ENCODE assay signal across 9 cellular contexts in the genomic region with DNA sequence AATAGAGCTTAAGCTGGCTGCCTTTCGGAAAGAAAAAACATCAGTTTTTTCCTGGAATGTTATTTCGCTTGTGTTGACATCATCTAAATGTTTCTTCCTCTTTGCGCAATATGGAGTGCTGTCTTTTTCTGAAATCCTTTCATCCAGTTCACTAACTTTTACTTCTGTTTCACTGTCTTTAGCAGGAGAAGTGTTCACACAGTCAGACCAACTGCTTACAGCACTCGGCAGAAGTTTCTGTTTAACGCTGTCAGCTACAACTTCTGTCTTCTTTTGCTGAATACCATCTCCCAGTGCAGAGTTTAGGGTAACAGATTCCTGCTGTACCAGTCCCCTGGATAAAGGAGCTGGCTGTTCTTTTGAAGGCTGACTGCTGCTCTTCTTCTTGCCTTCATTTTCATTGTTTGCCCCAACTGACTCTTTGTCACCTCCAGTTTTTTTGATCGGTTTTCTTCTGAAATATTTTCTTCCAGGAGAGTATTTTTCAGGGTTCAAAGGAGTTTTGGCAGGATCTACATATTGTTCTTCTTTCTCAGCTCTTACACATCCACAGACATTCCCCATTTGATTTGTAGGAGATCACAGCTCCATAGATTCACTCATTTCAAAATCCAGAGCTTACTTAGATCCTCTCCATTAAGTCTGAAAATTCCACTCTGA. TPM values are rescaled to one million over a fixed set of nuclear protein-coding genes. Genes with fewer than 3 reads are reported as not detected.
DNase-seq lines count a peak whose midpoint lies in the region; ATAC-seq and TF ChIP-seq lines count a peak whose summit lies in the region.
"Had no signal": no experiment of that assay in that cellular context is flagged by ENCODE, and none has a peak within 500 bp of the region (broad histone marks: within the 10 kb centered on the region; RNA-seq: fewer than 3 reads in every experiment).

No MANE protein-coding gene starts in this region.

- peak overlapping the region; percentile 4; the same call in 1 of the 2 replicates for H3K4me2 ChIP-seq in OCI-LY3 (ENCODE audit: low read length)

- H3K9me3 Mint-ChIP-seq in nephron = no peaks in the 10 kb centered on the region

- ATAC-seq in GM18909 (IDR thresholded peaks at IDR 0.05; ENCODE audit: poor library complexity, unreplicated experiment) = no peak
- ATAC-seq in HG02938 (IDR thresholded peaks at IDR 0.05; ENCODE audit: unreplicated experiment) = no peak
- no peak for ATAC-seq in GM18519 (IDR thresholded peaks at IDR 0.05; ENCODE audit: low FRiP score, unreplicated experiment)

- TF ChIP-seq CTCF in AG04450 (IDR thresholded peaks at IDR 0.05; ENCODE audit: low read depth, low read length) (no peak), OCI-LY3 (IDR thresholded peaks at IDR 0.05; ENCODE audit: low read depth, low read length) (no peak), nephron (IDR thresholded peaks at IDR 0.05; ENCODE audit: unreplicated experiment in 3 of 3) (no peak)

- H3K4me1 Mint-ChIP-seq in nephron = peaks cover 16% of the 10 kb centered on the region

- WGBS in esophagus, 2 donors = 62 to 65% methylated on average over 6 of the region's 6 CpGs

- no peak overlapping the region for H3K9ac ChIP-seq in OCI-LY3 (ENCODE audit: low read length)

- H3K36me3 ChIP-seq in OCI-LY3 (replicated peaks; ENCODE audit: low read depth, low read length) = no peaks in the 10 kb centered on the region
- H3K36me3 ChIP-seq in esophagus (ENCODE audit: control insufficient read depth in 2 of 2, insufficient read depth in 2 of 2, low read length in 1 of 2) = no peaks in the 10 kb centered on the region

- no peaks in the 10 kb centered on the region for H3K79me2 ChIP-seq in OCI-LY3 (ENCODE audit: low read length)

- CTCF ChIA-PET in AG04450 (lab: Charles Lee) = interaction anchor here (1.0 to 6.3 kb wide), 3 partner anchors 56 to 210 kb away, joined by 4 to 37 read pairs (median 6); no protein-coding TSS in a partner anchor

- H3K27me3 ChIP-seq in AG04450 (ENCODE audit: control insufficient read depth, insufficient read depth, low read length) (no peaks in the 10 kb centered on the region), OCI-LY3 (ENCODE audit: low read depth, low read length) (no peaks in the 10 kb centered on the region), esophagus (ENCODE audit: control insufficient read depth in 1 of 2, insufficient read depth in 2 of 2, low read length in 2 of 2) (no peaks in the 10 kb centered on the region)

- DNase-seq in AG04450 (ENCODE audit: low read depth, low spot score) (no peak), amniotic stem cell (lab: John Stamatoyannopoulos, UW) (no peak)
- DNase-seq: DND-41 had no signal

- H4K20me1 ChIP-seq in OCI-LY3 (ENCODE audit: insufficient read depth, low read length) = no peaks in the 10 kb centered on the region

- peak overlapping the region; percentile 66 to 75 (median 72) for H3K27ac Mint-ChIP-seq in nephron

- H3K4me3 ChIP-seq in AG04450 (ENCODE audit: low read depth, low read length) (peak overlapping the region; percentile 53), OCI-LY3 (ENCODE audit: low read length) (no peak overlapping the region), esophagus (ENCODE audit: low read depth in 1 of 2, low read length in 2 of 2) (peak overlapping the region in 1 of 2 donors; percentile 4)

- H3K4me1 ChIP-seq in OCI-LY3 (ENCODE audit: low read length) (peaks cover 23% of the 10 kb centered on the region), esophagus (ENCODE audit: control insufficient read depth in 2 of 2, insufficient read depth in 2 of 2, low read length in 1 of 2) (no peaks in the 10 kb centered on the region)

- no peaks in the 10 kb centered on the region for H3K9me3 ChIP-seq in AG04450 (ENCODE audit: control insufficient read depth, insufficient read depth, low read length)
- no peaks in the 10 kb centered on the region for H3K9me3 ChIP-seq in OCI-LY3 (ENCODE audit: insufficient read depth, low read length)
- H3K9me3 ChIP-seq in esophagus (ENCODE audit: control insufficient read depth in 2 of 2, insufficient read depth in 1 of 2, low read depth in 1 of 2, low read length in 1 of 2) = no peaks in the 10 kb centered on the region

- no peak overlapping the region for H2AFZ ChIP-seq in OCI-LY3 (ENCODE audit: low read depth, low read length)

- no peaks in the 10 kb centered on the region for H3K27me3 Mint-ChIP-seq in nephron (ENCODE audit: low read depth)

- POLR2A ChIA-PET in AG04450 (lab: Yijun Ruan, JAX) = interaction anchor here (0.9 to 1.9 kb wide), 4 partner anchors 23 to 73 kb away, joined by 3 to 5 read pairs (median 4); a partner anchor contains a TSS

- H3K27ac ChIP-seq in AG04450 (ENCODE audit: low read depth, low read length) (peak overlapping the region; percentile 93), OCI-LY3 (ENCODE audit: low read length) (no peak overlapping the region), esophagus (ENCODE audit: low read depth in 2 of 2, low read length in 1 of 2) (peak overlapping the region; percentile 33 to 45)

- peaks cover 14% of the 10 kb centered on the region for H3K36me3 Mint-ChIP-seq in nephron (ENCODE audit: low read depth)

- H3K4me3 Mint-ChIP-seq in nephron = peak overlapping the region in 1 of 3 experiments; percentile 24

RNA-seq across cellular contexts. Expression of a gene that starts 50.0 kb away (rescaled TPM):
- polyA plus RNA-seq in AG04450 (2011; rRNA removed) (163 and 182 TPM in 2 replicates), esophagus (10 to 100 TPM; 57.2 to 59.3 TPM)
- 634 and 841 TPM in 2 replicates for polyA minus RNA-seq in AG04450 (2011; rRNA and poly(A)+ RNA removed)
